In the genomic region with DNA sequence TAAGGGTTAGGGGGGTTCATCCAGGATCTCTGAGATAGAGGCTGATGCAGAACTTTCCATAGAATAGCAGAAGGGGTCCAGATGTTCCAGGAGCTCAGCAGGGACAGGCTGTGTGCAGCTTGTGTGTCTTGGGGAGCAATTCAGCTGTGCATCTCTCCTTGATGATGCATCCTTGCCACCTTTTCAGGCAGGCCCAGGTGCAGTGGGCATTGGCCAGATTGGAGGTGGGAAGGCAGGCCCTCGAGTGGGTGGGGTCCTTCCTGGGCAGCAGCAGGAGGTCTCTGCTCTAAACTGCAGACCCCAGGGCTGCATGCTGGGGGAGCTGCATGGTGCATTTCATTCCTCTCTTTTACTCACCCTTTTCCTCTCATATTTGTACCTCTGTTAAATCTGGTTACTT, we compare ENCODE assay signal across 25 cellular contexts.
"Had no signal": no experiment of that assay in that cellular context is flagged by ENCODE, and none has a peak within 500 bp of the region (broad histone marks: within the 10 kb centered on the region; RNA-seq: fewer than 3 reads in every experiment).

No MANE protein-coding gene starts in this region.

- H3K36me3 ChIP-seq: stomach, suprapubic skin, thoracic aorta, thyroid gland, tibial artery, tibial nerve, transverse colon, upper lobe of left lung, upper lobe of right lung, uterus, vagina had no signal

- H3K4me3 ChIP-seq: stomach, suprapubic skin, testis, thoracic aorta, thyroid gland, tibial artery, tibial nerve, transverse colon, upper lobe of left lung, upper lobe of right lung, uterus, vagina had no signal

- H3K27ac ChIP-seq: stomach, suprapubic skin, testis, thoracic aorta, thyroid gland, tibial artery, tibial nerve, transverse colon, upper lobe of left lung, upper lobe of right lung, uterus, vagina had no signal

- H3K9me3 ChIP-seq: suprapubic skin, testis, thoracic aorta, thyroid gland, tibial artery, transverse colon, upper lobe of left lung, upper lobe of right lung, uterus, vagina had no signal

- DNase-seq: stimulated activated CD4-positive, alpha-beta T cell treated with anti-CD3 and anti-CD28 coated beads, Interleukin-2, amount 100 ng/mL, for 48 hours; stimulated activated CD4-positive, alpha-beta T cell treated with anti-CD3 and anti-CD28 coated beads, Interleukin-4, amount 100 ng/mL, for 1 hour; stimulated activated CD4-positive, alpha-beta T cell treated with anti-CD3 and anti-CD28 coated beads, Interleukin-4, amount 100 ng/mL, for 24 hours; stimulated activated CD4-positive, alpha-beta T cell treated with anti-CD3 and anti-CD28 coated beads, Interleukin-4, amount 100 ng/mL, for 4 hours; stimulated activated CD8-positive, alpha-beta memory T cell treated with anti-CD3 and anti-CD28 coated beads, Interleukin-4, amount 100 ng/mL, for 48 hours; stimulated activated naive B cell treated with anti-CD40 and anti-IgM and Interleukin-4, amounts not matched to agents 10 μg/mL and 1 μg/mL and 100 μg/mL, for 72 hours; stimulated activated naive CD4-positive, alpha-beta T cell; stimulated activated naive CD4-positive, alpha-beta T cell treated with Interleukin-2 at 50 U/mL for 16 hours; stimulated activated naive CD8-positive, alpha-beta T cell treated with anti-CD3 and anti-CD28 coated beads, Interleukin-15, amount 100 ng/mL, for 72 hours; stimulated activated naive CD8-positive, alpha-beta T cell treated with anti-CD3 and anti-CD28 coated beads, Interleukin-15, Interleukin-2, amounts not matched to agents 100 U/mL and 50 U/mL, for 24 hours; stomach; substantia nigra; testis; thyroid gland; tibial artery; transverse colon; upper lobe of right lung; uterus had no signal

- H3K27me3 ChIP-seq: stomach, suprapubic skin, testis, thyroid gland, tibial artery, tibial nerve, transverse colon, upper lobe of left lung, upper lobe of right lung, uterus, vagina had no signal

- H3K4me1 ChIP-seq: suprapubic skin, testis, tibial artery, tibial nerve, transverse colon, upper lobe of left lung, upper lobe of right lung, uterus, vagina had no signal

- ATAC-seq: stimulated activated effector memory CD8-positive, alpha-beta T cell treated with anti-CD3 and anti-CD28 coated beads, Interleukin-12 subunit alpha, Interleukin-12 subunit beta, amount 100 ng/mL, for 72 hours; stimulated activated memory B cell treated with anti-CD40 and anti-IgM and Interleukin-4, amounts not matched to agents 10 μg/mL and 1 μg/mL and 100 μg/mL, for 72 hours; stimulated activated naive B cell treated with anti-CD40 and anti-IgM and Interleukin-4, amounts not matched to agents 10 μg/mL and 1 μg/mL and 100 μg/mL, for 72 hours; stimulated activated naive CD8-positive, alpha-beta T cell treated with anti-CD3 and anti-CD28 coated beads, Interleukin-15, amount 100 ng/mL, for 72 hours; stimulated activated naive CD8-positive, alpha-beta T cell treated with anti-CD3 and anti-CD28 coated beads, Interleukin-15, Interleukin-2, amounts not matched to agents 100 U/mL and 50 U/mL, for 24 hours; upper lobe of right lung had no signal
